In the genomic region with DNA sequence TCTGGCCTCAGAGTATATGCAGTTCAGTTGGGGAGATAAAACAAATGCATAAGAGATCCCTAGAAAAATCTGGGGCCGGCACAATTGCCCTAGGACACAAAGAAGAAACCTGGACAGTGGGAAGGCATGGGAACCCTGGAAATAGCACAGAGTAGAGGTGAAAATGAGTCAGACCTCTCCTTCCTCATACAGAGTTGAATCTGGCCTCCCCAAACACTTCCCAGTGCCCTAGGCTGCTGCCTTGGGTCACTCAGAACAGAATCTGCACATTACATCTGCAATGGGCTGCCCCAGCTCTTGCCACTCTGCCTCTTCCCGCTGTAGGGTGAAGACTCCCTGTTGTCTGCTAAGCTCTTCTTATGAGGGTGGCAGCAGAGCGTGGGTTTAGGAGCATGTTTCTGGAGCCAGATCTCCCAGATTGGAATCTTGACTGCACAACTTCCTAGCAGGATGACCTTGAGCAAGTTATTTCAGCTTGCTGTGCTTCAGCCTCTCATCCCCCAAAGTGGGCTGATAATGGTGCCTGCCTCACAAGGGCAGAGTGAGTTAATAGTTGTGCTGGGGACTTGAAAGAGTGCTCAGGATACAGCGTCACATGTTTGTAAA, we compare ENCODE assay signal across 21 cellular contexts.
"Had no signal": no experiment of that assay in that cellular context is flagged by ENCODE, and none has a peak within 500 bp of the region (broad histone marks: within the 10 kb centered on the region; RNA-seq: fewer than 3 reads in every experiment).

No MANE protein-coding gene starts in this region.

- ATAC-seq: effector memory CD8-positive, alpha-beta T cell; left lobe of liver; mucosa of descending colon; natural killer cell treated with Interleukin-12 subunit alpha and Interleukin-12 subunit beta and Interleukin-15 and Interleukin-18, amount 100 ng/mL, for 72 hours; right cardiac atrium; stimulated activated memory B cell treated with anti-CD40 and anti-IgM and Interleukin-4, amounts not matched to agents 10 μg/mL and 1 μg/mL and 100 μg/mL, for 72 hours; stimulated activated naive CD8-positive, alpha-beta T cell treated with anti-CD3 and anti-CD28 coated beads, Interleukin-15, Interleukin-2, amounts not matched to agents 100 U/mL and 50 U/mL, for 24 hours had no signal

- H3K4me3 ChIP-seq: mucosa of descending colon, prostate gland, sigmoid colon, thoracic aorta, tibial nerve, upper lobe of left lung had no signal

- H3K36me3 ChIP-seq: neutrophil, prostate gland, sigmoid colon, thoracic aorta, tibial nerve, upper lobe of left lung had no signal

- H3K4me1 Mint-ChIP-seq: naive B cell; neural crest cell; stimulated activated memory B cell treated with anti-CD40 and anti-IgM and Interleukin-4, amounts not matched to agents 10 μg/mL and 1 μg/mL and 100 μg/mL, for 72 hours had no signal

- H3K4me1 ChIP-seq: prostate gland, sigmoid colon, upper lobe of left lung had no signal

- H3K4me3 Mint-ChIP-seq: effector memory CD8-positive, alpha-beta T cell; mesothelial cell of epicardium; natural killer cell treated with Interleukin-12 subunit alpha and Interleukin-12 subunit beta and Interleukin-15 and Interleukin-18, amount 100 ng/mL, for 72 hours; neural crest cell; stimulated activated memory B cell treated with anti-CD40 and anti-IgM and Interleukin-4, amounts not matched to agents 10 μg/mL and 1 μg/mL and 100 μg/mL, for 72 hours had no signal

- H3K9me3 ChIP-seq: mucosa of descending colon, neutrophil, prostate gland, sigmoid colon, thoracic aorta, tibial nerve, upper lobe of left lung had no signal

- H3K9me3 Mint-ChIP-seq: mesothelial cell of epicardium; natural killer cell treated with Interleukin-12 subunit alpha and Interleukin-12 subunit beta and Interleukin-15 and Interleukin-18, amount 100 ng/mL, for 72 hours; neural crest cell had no signal

- H3K27me3 ChIP-seq: tibial nerve, upper lobe of left lung had no signal

- H3K36me3 Mint-ChIP-seq: mesothelial cell of epicardium; naive B cell; natural killer cell treated with Interleukin-12 subunit alpha and Interleukin-12 subunit beta and Interleukin-15 and Interleukin-18, amount 100 ng/mL, for 72 hours; stimulated activated memory B cell treated with anti-CD40 and anti-IgM and Interleukin-4, amounts not matched to agents 10 μg/mL and 1 μg/mL and 100 μg/mL, for 72 hours had no signal

- H3K27ac ChIP-seq: neutrophil, parathyroid adenoma, prostate gland, sigmoid colon, thoracic aorta, tibial nerve, upper lobe of left lung had no signal

- DNase-seq: cortex of kidney; effector memory CD8-positive, alpha-beta T cell; mesenchymal stem cell; mucosa of descending colon; naive B cell; right cardiac atrium; sigmoid colon; stimulated activated CD4-positive, alpha-beta T cell treated with anti-CD3 and anti-CD28 coated beads, Interleukin-4, amount 100 ng/mL, for 4 hours; stimulated activated naive CD8-positive, alpha-beta T cell treated with anti-CD3 and anti-CD28 coated beads, Interleukin-15, Interleukin-2, amounts not matched to agents 100 U/mL and 50 U/mL, for 24 hours; substantia nigra; upper lobe of left lung had no signal

- H3K27ac Mint-ChIP-seq: effector memory CD8-positive, alpha-beta T cell; mesothelial cell of epicardium; natural killer cell treated with Interleukin-12 subunit alpha and Interleukin-12 subunit beta and Interleukin-15 and Interleukin-18, amount 100 ng/mL, for 72 hours; stimulated activated memory B cell treated with anti-CD40 and anti-IgM and Interleukin-4, amounts not matched to agents 10 μg/mL and 1 μg/mL and 100 μg/mL, for 72 hours had no signal
